In genomic region chr10:97333601-97334369, GRCh38 we compare ENCODE assay signal across 1 cellular context.
TF ChIP-seq lines count a peak whose summit lies in the region.

No MANE protein-coding gene starts in this region.

TF ChIP-seq in H1, 55 proteins besides CTCF, POLR2A, EP300 and RAD21:
- TF ChIP-seq KDM4A (IDR thresholded peaks at IDR 0.05; ENCODE audit: low read depth, low read length, severe bottlenecking) (peak; percentile 33), SIX5 (IDR thresholded peaks at IDR 0.05; ENCODE audit: low read depth, low read length) (no peak), FOSL1 (IDR thresholded peaks at IDR 0.05; ENCODE audit: insufficient read depth, low read depth, low read length) (no peak), TAF1 (IDR thresholded peaks at IDR 0.05; ENCODE audit: low read depth, low read length) (peak; percentile 12; the same call in 1 of the 2 replicates), SP1 (IDR thresholded peaks at IDR 0.05; ENCODE audit: low read depth, low read length) (no peak), CHD1 (IDR thresholded peaks at IDR 0.05; ENCODE audit: low read depth, low read length) (no peak), NANOG (IDR thresholded peaks at IDR 0.05; ENCODE audit: insufficient read depth, low read depth, low read length, poor library complexity, severe bottlenecking) (no peak), JUND (IDR thresholded peaks at IDR 0.05; ENCODE audit: low read length) (no peak), RFX5 (IDR thresholded peaks at IDR 0.05; ENCODE audit: borderline replicate concordance, low read depth, low read length) (no peak), RBBP5 (IDR thresholded peaks at IDR 0.05; ENCODE audit: borderline replicate concordance, low read depth, low read length) (peak; percentile 74; the same call in 1 of the 2 replicates), SUZ12 (IDR thresholded peaks at IDR 0.05; ENCODE audit: low read length) (no peak), ZNF274 (IDR thresholded peaks at IDR 0.05; ENCODE audit: borderline replicate concordance, extremely low read depth, low read length) (no peak), BACH1 (IDR thresholded peaks at IDR 0.05; ENCODE audit: low read length) (no peak; the same call in 1 of the 2 replicates)
- TF ChIP-seq, protein P1, sequence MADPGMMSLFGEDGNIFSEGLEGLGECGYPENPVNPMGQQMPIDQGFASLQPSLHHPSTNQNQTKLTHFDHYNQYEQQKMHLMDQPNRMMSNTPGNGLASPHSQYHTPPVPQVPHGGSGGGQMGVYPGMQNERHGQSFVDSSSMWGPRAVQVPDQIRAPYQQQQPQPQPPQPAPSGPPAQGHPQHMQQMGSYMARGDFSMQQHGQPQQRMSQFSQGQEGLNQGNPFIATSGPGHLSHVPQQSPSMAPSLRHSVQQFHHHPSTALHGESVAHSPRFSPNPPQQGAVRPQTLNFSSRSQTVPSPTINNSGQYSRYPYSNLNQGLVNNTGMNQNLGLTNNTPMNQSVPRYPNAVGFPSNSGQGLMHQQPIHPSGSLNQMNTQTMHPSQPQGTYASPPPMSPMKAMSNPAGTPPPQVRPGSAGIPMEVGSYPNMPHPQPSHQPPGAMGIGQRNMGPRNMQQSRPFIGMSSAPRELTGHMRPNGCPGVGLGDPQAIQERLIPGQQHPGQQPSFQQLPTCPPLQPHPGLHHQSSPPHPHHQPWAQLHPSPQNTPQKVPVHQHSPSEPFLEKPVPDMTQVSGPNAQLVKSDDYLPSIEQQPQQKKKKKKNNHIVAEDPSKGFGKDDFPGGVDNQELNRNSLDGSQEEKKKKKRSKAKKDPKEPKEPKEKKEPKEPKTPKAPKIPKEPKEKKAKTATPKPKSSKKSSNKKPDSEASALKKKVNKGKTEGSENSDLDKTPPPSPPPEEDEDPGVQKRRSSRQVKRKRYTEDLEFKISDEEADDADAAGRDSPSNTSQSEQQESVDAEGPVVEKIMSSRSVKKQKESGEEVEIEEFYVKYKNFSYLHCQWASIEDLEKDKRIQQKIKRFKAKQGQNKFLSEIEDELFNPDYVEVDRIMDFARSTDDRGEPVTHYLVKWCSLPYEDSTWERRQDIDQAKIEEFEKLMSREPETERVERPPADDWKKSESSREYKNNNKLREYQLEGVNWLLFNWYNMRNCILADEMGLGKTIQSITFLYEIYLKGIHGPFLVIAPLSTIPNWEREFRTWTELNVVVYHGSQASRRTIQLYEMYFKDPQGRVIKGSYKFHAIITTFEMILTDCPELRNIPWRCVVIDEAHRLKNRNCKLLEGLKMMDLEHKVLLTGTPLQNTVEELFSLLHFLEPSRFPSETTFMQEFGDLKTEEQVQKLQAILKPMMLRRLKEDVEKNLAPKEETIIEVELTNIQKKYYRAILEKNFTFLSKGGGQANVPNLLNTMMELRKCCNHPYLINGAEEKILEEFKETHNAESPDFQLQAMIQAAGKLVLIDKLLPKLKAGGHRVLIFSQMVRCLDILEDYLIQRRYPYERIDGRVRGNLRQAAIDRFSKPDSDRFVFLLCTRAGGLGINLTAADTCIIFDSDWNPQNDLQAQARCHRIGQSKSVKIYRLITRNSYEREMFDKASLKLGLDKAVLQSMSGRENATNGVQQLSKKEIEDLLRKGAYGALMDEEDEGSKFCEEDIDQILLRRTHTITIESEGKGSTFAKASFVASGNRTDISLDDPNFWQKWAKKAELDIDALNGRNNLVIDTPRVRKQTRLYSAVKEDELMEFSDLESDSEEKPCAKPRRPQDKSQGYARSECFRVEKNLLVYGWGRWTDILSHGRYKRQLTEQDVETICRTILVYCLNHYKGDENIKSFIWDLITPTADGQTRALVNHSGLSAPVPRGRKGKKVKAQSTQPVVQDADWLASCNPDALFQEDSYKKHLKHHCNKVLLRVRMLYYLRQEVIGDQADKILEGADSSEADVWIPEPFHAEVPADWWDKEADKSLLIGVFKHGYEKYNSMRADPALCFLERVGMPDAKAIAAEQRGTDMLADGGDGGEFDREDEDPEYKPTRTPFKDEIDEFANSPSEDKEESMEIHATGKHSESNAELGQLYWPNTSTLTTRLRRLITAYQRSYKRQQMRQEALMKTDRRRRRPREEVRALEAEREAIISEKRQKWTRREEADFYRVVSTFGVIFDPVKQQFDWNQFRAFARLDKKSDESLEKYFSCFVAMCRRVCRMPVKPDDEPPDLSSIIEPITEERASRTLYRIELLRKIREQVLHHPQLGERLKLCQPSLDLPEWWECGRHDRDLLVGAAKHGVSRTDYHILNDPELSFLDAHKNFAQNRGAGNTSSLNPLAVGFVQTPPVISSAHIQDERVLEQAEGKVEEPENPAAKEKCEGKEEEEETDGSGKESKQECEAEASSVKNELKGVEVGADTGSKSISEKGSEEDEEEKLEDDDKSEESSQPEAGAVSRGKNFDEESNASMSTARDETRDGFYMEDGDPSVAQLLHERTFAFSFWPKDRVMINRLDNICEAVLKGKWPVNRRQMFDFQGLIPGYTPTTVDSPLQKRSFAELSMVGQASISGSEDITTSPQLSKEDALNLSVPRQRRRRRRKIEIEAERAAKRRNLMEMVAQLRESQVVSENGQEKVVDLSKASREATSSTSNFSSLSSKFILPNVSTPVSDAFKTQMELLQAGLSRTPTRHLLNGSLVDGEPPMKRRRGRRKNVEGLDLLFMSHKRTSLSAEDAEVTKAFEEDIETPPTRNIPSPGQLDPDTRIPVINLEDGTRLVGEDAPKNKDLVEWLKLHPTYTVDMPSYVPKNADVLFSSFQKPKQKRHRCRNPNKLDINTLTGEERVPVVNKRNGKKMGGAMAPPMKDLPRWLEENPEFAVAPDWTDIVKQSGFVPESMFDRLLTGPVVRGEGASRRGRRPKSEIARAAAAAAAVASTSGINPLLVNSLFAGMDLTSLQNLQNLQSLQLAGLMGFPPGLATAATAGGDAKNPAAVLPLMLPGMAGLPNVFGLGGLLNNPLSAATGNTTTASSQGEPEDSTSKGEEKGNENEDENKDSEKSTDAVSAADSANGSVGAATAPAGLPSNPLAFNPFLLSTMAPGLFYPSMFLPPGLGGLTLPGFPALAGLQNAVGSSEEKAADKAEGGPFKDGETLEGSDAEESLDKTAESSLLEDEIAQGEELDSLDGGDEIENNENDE (IDR thresholded peaks at IDR 0.05; ENCODE audit: insufficient replicate concordance, low read length) = no peak
- TF ChIP-seq, protein P2, sequence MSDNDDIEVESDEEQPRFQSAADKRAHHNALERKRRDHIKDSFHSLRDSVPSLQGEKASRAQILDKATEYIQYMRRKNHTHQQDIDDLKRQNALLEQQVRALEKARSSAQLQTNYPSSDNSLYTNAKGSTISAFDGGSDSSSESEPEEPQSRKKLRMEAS (IDR thresholded peaks at IDR 0.05) = peak; percentile 63
